ENCODE assay signal across 1 cellular context in genomic region chr6:18139935-18140621, GRCh38.
TF ChIP-seq lines count a peak whose summit lies in the region.

No MANE protein-coding gene starts in this region.

TF ChIP-seq in K562, 482 proteins besides CTCF, POLR2A, EP300 and RAD21:
- no peak for TF ChIP-seq ZBTB7A (IDR thresholded peaks at IDR 0.05; ENCODE audit: borderline replicate concordance, control insufficient read depth, low read depth, low read length)
- TF ChIP-seq PBX2 (CRISPR knock-in tag; IDR thresholded peaks at IDR 0.05; ENCODE audit: low read depth) = no peak
- TF ChIP-seq PBX2 (tag; conservative IDR thresholded peaks at IDR 0.05; ENCODE audit: low read depth) = no peak
- TF ChIP-seq ZNF398 (CRISPR knock-in tag; IDR thresholded peaks at IDR 0.05) = no peak
- TF ChIP-seq ZNF79 (CRISPR knock-in tag; IDR thresholded peaks at IDR 0.05; ENCODE audit: low read depth) = no peak
- TF ChIP-seq ZNF780A (CRISPR knock-in tag; IDR thresholded peaks at IDR 0.05) = no peak
- 0 out of 2 replicates have a peak, but pooled peaks have one; percentile 18 for TF ChIP-seq C11orf30 (IDR thresholded peaks at IDR 0.05; ENCODE audit: low read depth)
- peak; percentile 58 for TF ChIP-seq ZNF316 (IDR thresholded peaks at IDR 0.05)
- TF ChIP-seq MAFG (tag; conservative IDR thresholded peaks at IDR 0.05) = 0 out of 2 replicates have a peak, but pooled peaks have one; percentile 13
- TF ChIP-seq ZNF253 (CRISPR knock-in tag; conservative IDR thresholded peaks at IDR 0.05) = no peak
- TF ChIP-seq MAFF (IDR thresholded peaks at IDR 0.05; ENCODE audit: low read length) = 0 out of 2 replicates have a peak, but pooled peaks have one; percentile 9
- TF ChIP-seq TAF15 (IDR thresholded peaks at IDR 0.05; ENCODE audit: low read depth, low read length) = no peak
TF ChIP-seq in K562: peak in this region for 4.
